Comparison of ENCODE assay signal across 20 cellular contexts in genomic region chr6:77178821-77179220, GRCh38.
DNase-seq lines count a peak whose midpoint lies in the region; ATAC-seq, FAIRE-seq and TF ChIP-seq lines count a peak whose summit lies in the region.
"Had no signal": no experiment of that assay in that cellular context is flagged by ENCODE, and none has a peak within 500 bp of the region (broad histone marks: within the 10 kb centered on the region; RNA-seq: fewer than 3 reads in every experiment).

No MANE protein-coding gene starts in this region.

- H3K4me1 ChIP-seq in foreskin keratinocyte: peaks cover 3% of the 10 kb centered on the region

- H3K27ac ChIP-seq in foreskin keratinocyte: no peak overlapping the region
- H3K27ac ChIP-seq: KMS-11, skin epidermis had no signal

- H3K27me3 ChIP-seq in foreskin keratinocyte: no peaks in the 10 kb centered on the region

- ATAC-seq in foreskin keratinocyte (peak; percentile 88), HG02938 (IDR thresholded peaks at IDR 0.05; ENCODE audit: unreplicated experiment) (no peak)
- ATAC-seq: activated naive CD4-positive, alpha-beta T cell treated with anti-CD3 and anti-CD28 coated beads, Interleukin-2, amount 50 U/mL, for 72 hours; mucosa of descending colon had no signal

- DNase-seq in A172 (ENCODE audit: low spot score) (peak; percentile 4), H54 (ENCODE audit: insufficient read length, low spot score) (no peak), amniotic epithelial cell (ENCODE audit: low read depth) (peak; percentile 87), foreskin keratinocyte (peak; percentile 22 to 65), amygdala (lab: John Stamatoyannopoulos, UW) (no peak), pons (ENCODE audit: low spot score) (no peak), kidney glomerular epithelial cell (lab: John Stamatoyannopoulos, UW) (no peak)
- DNase-seq: activated CD4-positive, alpha-beta T cell treated with anti-CD3 and anti-CD28 coated beads, Interleukin-2, amount 50 U/mL, for 1 hour; activated T-cell treated with anti-CD3 and anti-CD28 coated beads, Interleukin-2, amount 50 U/mL, for 24 hours; head of caudate nucleus; mucosa of descending colon; NCI-H1436 treated with DMSO at 0.1 percent for 48 hours; NCI-H446 treated with DMSO at 0.1 percent for 48 hours; trophoblast cell had no signal

- TF ChIP-seq CTCF in foreskin keratinocyte (conservative IDR thresholded peaks at IDR 0.05): no peak

- TF ChIP-seq POLR2A in H54 (IDR thresholded peaks at IDR 0.05; ENCODE audit: low read depth, low read length): no peak

- FAIRE-seq in H54 (lab: Jason Lieb, UNC): peak; percentile 48
- FAIRE-seq: A204.1, endothelial cell of umbilical vein had no signal

Comparison
In these comparisons a context has a peak if more than half of its experiments do, and no peak if none do; other contexts are left out.
1. DNase-seq: peak in A172 (single experiment), amniotic epithelial cell (single experiment) and foreskin keratinocyte (2 of 2); none in H54 (single experiment), amygdala (0 of 56), pons (single experiment) and kidney glomerular epithelial cell (single experiment).